12 cellular contexts compared by ENCODE assay signal in genomic region chr1:211132681-211133392, GRCh38. TPM values are rescaled to one million over a fixed set of nuclear protein-coding genes. Genes with fewer than 3 reads are reported as not detected.
DNase-seq lines count a peak whose midpoint lies in the region; ATAC-seq and TF ChIP-seq lines count a peak whose summit lies in the region.
"Had no signal": no experiment of that assay in that cellular context is flagged by ENCODE, and none has a peak within 500 bp of the region (broad histone marks: within the 10 kb centered on the region; RNA-seq: fewer than 3 reads in every experiment).

No MANE protein-coding gene starts in this region.

- H3K27me3 Mint-ChIP-seq in endodermal cell (ENCODE audit: insufficient read depth): peaks cover 50% of the 10 kb centered on the region

- DNase-seq in AG04449 (ENCODE audit: low read depth, low spot score) (no peak), endodermal cell (peak; percentile 47), HPDE6-E6E7 (ENCODE audit: extremely low spot score) (no peak), NCI-H1694 (lab: John Stamatoyannopoulos, UW) (no peak)
- DNase-seq: activated naive CD8-positive, alpha-beta T cell treated with anti-CD3 and anti-CD28 coated beads, Interleukin-2, amount 10 ng/mL, durations not matched to agents 7 days and 5 days; DND-41; NCI-H1930; T-helper 9 cell had no signal

- H3K4me3 ChIP-seq in AG04449 (ENCODE audit: low read depth, low read length) (peak overlapping the region; percentile 66), HUES6 (ENCODE audit: low read depth, low read length) (peak overlapping the region; percentile 69), endodermal cell (ENCODE audit: low read length) (peak overlapping the region; percentile 74), neuron (ENCODE audit: low read length) (peak overlapping the region; percentile 80)

- peak overlapping the region; percentile 53 for H3K4me3 Mint-ChIP-seq in endodermal cell

- ATAC-seq in HG03442 (IDR thresholded peaks at IDR 0.05; ENCODE audit: unreplicated experiment): no peak
- no peak for ATAC-seq in GM21360 (IDR thresholded peaks at IDR 0.05; ENCODE audit: unreplicated experiment)

- no peak overlapping the region for H3K27ac ChIP-seq in HUES6 (ENCODE audit: low read depth, low read length)
- no peak overlapping the region for H3K27ac ChIP-seq in endodermal cell (ENCODE audit: low read depth, low read length)

- H3K9ac ChIP-seq in HUES6 (ENCODE audit: low read length): no peak overlapping the region
- H3K9ac ChIP-seq in endodermal cell (ENCODE audit: extremely low read depth, low read length, poor library complexity, severe bottlenecking): no peak overlapping the region

- H2AFZ ChIP-seq in neuron (ENCODE audit: low read depth, low read length): peak overlapping the region; percentile 99

- TF ChIP-seq CTCF in AG04449 (IDR thresholded peaks at IDR 0.05; ENCODE audit: insufficient read depth, low read length, missing control alignments) (no peak), endodermal cell (conservative IDR thresholded peaks at IDR 0.05) (no peak)

- H3K36me3 Mint-ChIP-seq in endodermal cell (ENCODE audit: low read depth): no peaks in the 10 kb centered on the region
- H3K36me3 Mint-ChIP-seq: activated naive CD8-positive, alpha-beta T cell treated with anti-CD3 and anti-CD28 coated beads, Interleukin-2, amount 10 ng/mL, durations not matched to agents 7 days and 5 days had no signal

- POLR2A ChIA-PET in AG04449 (lab: Yijun Ruan, JAX): interaction anchor here (0.6 to 1.6 kb wide), 2 partner anchors 616 to 685 kb away, joined by 3 to 11 read pairs; no protein-coding TSS in a partner anchor

- no peaks in the 10 kb centered on the region for H3K9me3 Mint-ChIP-seq in endodermal cell
- H3K9me3 Mint-ChIP-seq: activated naive CD8-positive, alpha-beta T cell treated with anti-CD3 and anti-CD28 coated beads, Interleukin-2, amount 10 ng/mL, durations not matched to agents 7 days and 5 days had no signal

- WGBS in endodermal cell (ENCODE audit: insufficient coverage in 1 of 2, insufficient read length in 1 of 2), 2 experiments: 55 to 57% methylated on average over 11 to 21 of the region's 21 CpGs

- CTCF ChIA-PET in AG04449 (lab: Yijun Ruan, JAX): interaction anchor here (0.8 to 13.0 kb wide), 32 partner anchors 9 to 758 kb away, joined by 3 to 403 read pairs (median 6); no protein-coding TSS in a partner anchor

- H3K9me3 ChIP-seq in HUES6 (ENCODE audit: control insufficient read depth, insufficient read depth, low read depth, low read length): no peaks in the 10 kb centered on the region
- H3K9me3 ChIP-seq in endodermal cell (ENCODE audit: control insufficient read depth, low read length): no peaks in the 10 kb centered on the region
- H3K9me3 ChIP-seq in neuron (ENCODE audit: low read length): no peaks in the 10 kb centered on the region

- no peaks in the 10 kb centered on the region for H3K36me3 ChIP-seq in HUES6 (ENCODE audit: control insufficient read depth, insufficient read depth, low read length)
- no peaks in the 10 kb centered on the region for H3K36me3 ChIP-seq in endodermal cell (ENCODE audit: control insufficient read depth, insufficient read depth, low read length)
- H3K36me3 ChIP-seq in neuron (ENCODE audit: insufficient read depth, low read length): no peaks in the 10 kb centered on the region

- peaks cover 44% of the 10 kb centered on the region for H3K27me3 ChIP-seq in HUES6 (ENCODE audit: control insufficient read depth, insufficient read depth, low read length)
- peaks cover 50% of the 10 kb centered on the region for H3K27me3 ChIP-seq in endodermal cell (ENCODE audit: control insufficient read depth, insufficient read depth, low read length, poor library complexity, severe bottlenecking)
- no peaks in the 10 kb centered on the region for H3K27me3 ChIP-seq in neuron (ENCODE audit: insufficient read depth, low read length)

- H3K4me1 ChIP-seq in HUES6 (ENCODE audit: control insufficient read depth, insufficient read depth, low read length) (peaks cover 4% of the 10 kb centered on the region; the same call in 1 of the 2 replicates), endodermal cell (ENCODE audit: control insufficient read depth, insufficient read depth, low read length) (peaks cover 6% of the 10 kb centered on the region), neuron (ENCODE audit: insufficient read depth, low read length) (peaks cover 7% of the 10 kb centered on the region)

- no peak overlapping the region for H3K27ac Mint-ChIP-seq in endodermal cell
- H3K27ac Mint-ChIP-seq: activated naive CD8-positive, alpha-beta T cell treated with anti-CD3 and anti-CD28 coated beads, Interleukin-2, amount 10 ng/mL, durations not matched to agents 7 days and 5 days had no signal

- peaks cover 26% of the 10 kb centered on the region for H3K4me1 Mint-ChIP-seq in endodermal cell

RNA-seq across cellular contexts. Expression of gene KCNH1, which starts 1.1 kb away (rescaled TPM):
- total RNA-seq in endodermal cell: 1 to 10 TPM; 3.2 to 3.5 TPM
- polyA plus RNA-seq in endodermal cell (2013, experiment 1 of 2): 0.64 TPM
- polyA plus RNA-seq in endodermal cell (2013, experiment 2 of 2): 0.25 TPM
- total RNA-seq: activated naive CD8-positive, alpha-beta T cell treated with anti-CD3 and anti-CD28 coated beads, Interleukin-2, amount 10 ng/mL, durations not matched to agents 7 days and 5 days had no signal
